ENCODE assay signal across 30 cellular contexts in the genomic region with DNA sequence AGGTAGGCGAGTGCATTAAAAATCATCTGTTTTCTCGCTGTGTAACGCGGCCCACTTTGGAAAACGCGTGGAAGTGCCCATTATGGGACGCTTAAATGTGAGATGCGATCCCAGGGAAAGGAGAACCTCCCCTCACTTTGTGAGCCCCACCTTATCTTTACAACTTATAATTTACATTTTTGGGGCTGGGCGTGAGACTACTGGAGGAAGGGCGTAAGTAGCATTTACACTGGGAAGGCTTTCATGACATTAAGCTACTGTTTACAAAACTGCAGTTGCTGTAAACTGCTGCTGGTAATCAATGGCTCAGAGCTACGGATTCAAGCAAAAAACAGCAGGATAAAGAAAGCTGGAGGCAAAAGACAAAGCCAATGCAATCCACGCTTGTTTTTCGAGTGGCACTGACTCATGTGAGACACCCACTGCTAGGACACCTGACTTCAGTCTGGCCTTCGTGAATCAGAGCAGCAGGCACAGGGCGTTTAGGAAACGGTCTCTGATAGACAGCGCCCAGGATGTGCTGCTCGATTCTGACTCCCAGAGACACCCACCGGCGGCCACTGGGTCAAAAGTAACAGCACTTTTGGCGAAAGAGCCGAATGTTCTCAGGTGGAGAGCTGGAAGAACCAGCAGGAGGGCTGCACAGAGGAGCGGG.
"Had no signal": no experiment of that assay in that cellular context is flagged by ENCODE, and none has a peak within 500 bp of the region (broad histone marks: within the 10 kb centered on the region; RNA-seq: fewer than 3 reads in every experiment).

No MANE protein-coding gene starts in this region.

- H3K27ac Mint-ChIP-seq: activated CD4-positive, alpha-beta T cell treated with anti-CD3 and anti-CD28 coated beads, Interleukin-2, amount 10 ng/mL, durations not matched to agents 24 days and 14 days; activated CD8-positive, alpha-beta T cell treated with anti-CD3 and anti-CD28 coated beads, Interleukin-2, amount 10 ng/mL, durations not matched to agents 7 days and 5 days; activated naive CD4-positive, alpha-beta T cell treated with anti-CD3 and anti-CD28 coated beads for 36 hours; activated naive CD4-positive, alpha-beta T cell treated with anti-CD3 and anti-CD28 coated beads, Interleukin-2, amount 50 U/mL, for 72 hours; activated T-helper 1 cell treated with anti-CD3 and anti-CD28 coated beads, Interleukin-12 subunit alpha, Interleukin-12 subunit beta, Interleukin-2, Interleukin-4 antibody, amounts not matched to agents 30 ng/mL and 10 ng/mL and 1 ng/mL, durations not matched to agents 14 hours and 24 hours and 36 hours had no signal

- H3K4me3 ChIP-seq: adrenal gland, SJCRH30, SK-N-MC had no signal

- ATAC-seq: activated CD8-positive, alpha-beta T cell treated with anti-CD3 and anti-CD28 coated beads, Interleukin-2, amount 10 ng/mL, durations not matched to agents 7 days and 5 days; activated naive CD4-positive, alpha-beta T cell treated with anti-CD3 and anti-CD28 coated beads, Interleukin-2, amount 50 U/mL, for 72 hours; activated T-cell treated with anti-CD3 and anti-CD28 coated beads, Interleukin-2, amount 50 U/mL, for 4 hours; Panc1 had no signal

- H3K9me3 ChIP-seq: adrenal gland, SJCRH30 had no signal

- H3K4me1 ChIP-seq: adrenal gland, SJCRH30 had no signal

- DNase-seq: activated CD4-positive, alpha-beta T cell treated with anti-CD3 and anti-CD28 coated beads, Interleukin-2, amount 10 ng/mL, durations not matched to agents 24 days and 14 days; activated CD4-positive, alpha-beta T cell treated with anti-CD3 and anti-CD28 coated beads, Interleukin-2, amount 50 U/mL, for 48 hours; activated CD8-positive, alpha-beta T cell treated with anti-CD3 and anti-CD28 coated beads, Interleukin-2, amount 10 ng/mL, durations not matched to agents 7 days and 5 days; activated gamma-delta T cell treated with Interleukin-2 at 50 U/mL for 16 hours; activated naive CD4-positive, alpha-beta T cell treated with anti-CD3 and anti-CD28 coated beads for 36 hours; activated T-cell treated with anti-CD3 and anti-CD28 coated beads, Interleukin-2, amount 50 U/mL, for 4 hours; adrenal gland; caudate nucleus; Karpas-422; KBM-7; NCI-H1048; NCI-H146; NCI-H187; NCI-H2081; NCI-H2171 treated with DMSO at 0.1 percent for 48 hours; NCI-H2227 treated with DMSO at 0.1 percent for 48 hours; NCI-H446; NCI-H510A treated with DMSO at 0.1 percent for 48 hours; NCI-H526 treated with DMSO at 0.1 percent for 48 hours; NCI-H82; SHP77; SJCRH30; T1000; WERI-Rb-1 had no signal

- H3K4me1 Mint-ChIP-seq: activated CD4-positive, alpha-beta T cell treated with anti-CD3 and anti-CD28 coated beads, Interleukin-2, amount 10 ng/mL, durations not matched to agents 24 days and 14 days had no signal

- H3K27me3 Mint-ChIP-seq: activated CD4-positive, alpha-beta T cell treated with anti-CD3 and anti-CD28 coated beads, Interleukin-2, amount 10 ng/mL, durations not matched to agents 24 days and 14 days; brain; IgD-negative memory B cell had no signal

- H3K9me3 Mint-ChIP-seq: activated CD4-positive, alpha-beta T cell treated with anti-CD3 and anti-CD28 coated beads, Interleukin-2, amount 10 ng/mL, durations not matched to agents 24 days and 14 days; activated naive CD4-positive, alpha-beta T cell treated with anti-CD3 and anti-CD28 coated beads for 36 hours; activated naive CD4-positive, alpha-beta T cell treated with anti-CD3 and anti-CD28 coated beads, Interleukin-2, amount 50 U/mL, for 72 hours; activated T-cell treated with anti-CD3 and anti-CD28 coated beads, Interleukin-2, amount 50 U/mL, for 4 hours; activated T-helper 1 cell treated with anti-CD3 and anti-CD28 coated beads, Interleukin-12 subunit alpha, Interleukin-12 subunit beta, Interleukin-2, Interleukin-4 antibody, amounts not matched to agents 30 ng/mL and 10 ng/mL and 1 ng/mL, durations not matched to agents 14 hours and 24 hours and 36 hours; brain; IgD-negative memory B cell had no signal

- H3K4me3 Mint-ChIP-seq: activated CD4-positive, alpha-beta T cell treated with anti-CD3 and anti-CD28 coated beads, Interleukin-2, amount 10 ng/mL, durations not matched to agents 24 days and 14 days; activated CD8-positive, alpha-beta T cell treated with anti-CD3 and anti-CD28 coated beads, Interleukin-2, amount 10 ng/mL, durations not matched to agents 7 days and 5 days; activated naive CD4-positive, alpha-beta T cell treated with anti-CD3 and anti-CD28 coated beads for 36 hours; activated T-cell treated with anti-CD3 and anti-CD28 coated beads, Interleukin-2, amount 50 U/mL, for 4 hours; activated T-helper 1 cell treated with anti-CD3 and anti-CD28 coated beads, Interleukin-12 subunit alpha, Interleukin-12 subunit beta, Interleukin-2, Interleukin-4 antibody, amounts not matched to agents 30 ng/mL and 10 ng/mL and 1 ng/mL, durations not matched to agents 14 hours and 24 hours and 36 hours; brain had no signal

- H3K36me3 ChIP-seq: adrenal gland, SJCRH30, WERI-Rb-1 had no signal

- H3K27ac ChIP-seq: adrenal gland, SJCRH30, SK-N-MC, WERI-Rb-1 had no signal

- H3K36me3 Mint-ChIP-seq: activated naive CD4-positive, alpha-beta T cell treated with anti-CD3 and anti-CD28 coated beads, Interleukin-2, amount 50 U/mL, for 72 hours; brain had no signal
